Comparison of ENCODE assay signal across 8 cellular contexts in genomic region chr1:150267896-150268295, GRCh38. TPM values are rescaled to one million over a fixed set of nuclear protein-coding genes. Genes with fewer than 3 reads are reported as not detected.
DNase-seq lines count a peak whose midpoint lies in the region; ATAC-seq, FAIRE-seq and TF ChIP-seq lines count a peak whose summit lies in the region.

No MANE protein-coding gene starts in this region.

- POLR2A ChIA-PET in PC-3 (lab: Charles Lee; ENCODE audit: unreplicated experiment), result no interaction called here
- POLR2A ChIA-PET in endothelial cell of umbilical vein (lab: Charles Lee), result interaction anchor here (0.5 kb wide), 1 partner anchor 24 kb away, joined by 3 read pairs; no protein-coding TSS in a partner anchor

- H3K36me3 ChIP-seq in PC-3 (ENCODE audit: low read depth, low read length) (peaks cover 24% of the 10 kb centered on the region; the same call in 1 of the 2 replicates), endothelial cell of umbilical vein (ENCODE audit: control insufficient read depth in 2 of 2, extremely low read depth in 1 of 2, insufficient read depth in 2 of 2, low read length in 2 of 2) (peaks cover 3 to 19% of the 10 kb centered on the region in 2 experiments), neuronal stem cell (replicated peaks in 1 of 2; ENCODE audit: control insufficient read depth in 2 of 2, insufficient read depth in 2 of 2, low read length in 2 of 2) (peaks cover 30 to 48% of the 10 kb centered on the region in 2 donors)

- H2BK120ac ChIP-seq in neuronal stem cell (ENCODE audit: low read depth, low read length), result no peak overlapping the region

- peak overlapping the region; percentile 97 for H3K4me3 ChIP-seq in PC-3 (ENCODE audit: low read length)
- H3K4me3 ChIP-seq in endothelial cell of umbilical vein (replicated peaks in 1 of 3; ENCODE audit: insufficient read depth in 1 of 3, low read depth in 1 of 3, low read length in 3 of 3), result peak overlapping the region; percentile 51 to 84 (median 77)
- peak overlapping the region; percentile 85 to 95 for H3K4me3 ChIP-seq in neuronal stem cell (ENCODE audit: low read length in 2 of 2)

- WGBS in neuronal stem cell (ENCODE audit: extremely low coverage in 2 of 2, insufficient read length in 2 of 2, insufficient replicate concordance in 1 of 2), 2 donors, result no CpG with 5 or more reads among the region's 6 CpGs

- CTCF ChIA-PET in PC-3 (lab: Charles Lee), result no interaction called here
- CTCF ChIA-PET in endothelial cell of umbilical vein (lab: Charles Lee), result interaction anchor here (3.7 to 16.3 kb wide), 2 partner anchors 11 to 14 kb away, joined by 23 to 466 read pairs; partner anchors contain the start of genes CA14 and CIART

- no peak overlapping the region for H4K91ac ChIP-seq in neuronal stem cell (ENCODE audit: low read depth, low read length, poor library complexity)

- no peak for DNase-seq in CD14-positive monocyte (ENCODE audit: low spot score)
- DNase-seq in PC-3, result no peak
- DNase-seq in endothelial cell of umbilical vein (ENCODE audit: low read depth, low spot score), result no peak
- no peak for DNase-seq in neuronal stem cell (ENCODE audit: low spot score)
- no peak for DNase-seq in DMS114 treated with DMSO at 0.1 percent for 48 hours (lab: John Stamatoyannopoulos, UW; ENCODE audit: unreplicated experiment)
- DNase-seq in HUDEP-2 (lab: John Stamatoyannopoulos, UW; ENCODE audit: unreplicated experiment in 76 of 76), result no peak
- no peak for DNase-seq in superior temporal gyrus (ENCODE audit: extremely low spot score)
- DNase-seq in head of caudate nucleus, result no peak

- peaks cover 35 to 38% of the 10 kb centered on the region in 2 donors for H3K36me3 Mint-ChIP-seq in CD14-positive monocyte

- ATAC-seq in PC-3, result no peak

- peak overlapping the region; percentile 18 for H2AK5ac ChIP-seq in neuronal stem cell (ENCODE audit: low read depth, low read length)

- peak overlapping the region; percentile 99 for H3K9ac ChIP-seq in PC-3 (ENCODE audit: low read length)
- H3K9ac ChIP-seq in endothelial cell of umbilical vein (replicated peaks; ENCODE audit: extremely low read depth, insufficient read depth, low read length), result peak overlapping the region; percentile 80
- peak overlapping the region; percentile 95 for H3K9ac ChIP-seq in neuronal stem cell (ENCODE audit: low read depth, low read length, poor library complexity)

- H4K8ac ChIP-seq in neuronal stem cell (ENCODE audit: low read depth, low read length), result no peak overlapping the region

- H3K4me1 ChIP-seq in PC-3 (ENCODE audit: insufficient read depth, low read length) (peaks cover 23% of the 10 kb centered on the region), endothelial cell of umbilical vein (ENCODE audit: control insufficient read depth, extremely low read depth, insufficient read depth, low read length) (peaks cover 30% of the 10 kb centered on the region), neuronal stem cell (ENCODE audit: control insufficient read depth in 2 of 2, insufficient read depth in 1 of 2, low read depth in 1 of 2, low read length in 2 of 2) (peaks cover 11 to 12% of the 10 kb centered on the region in 2 donors)

- H3K14ac ChIP-seq in neuronal stem cell (ENCODE audit: low read length), result no peak overlapping the region

- dilution Hi-C loops in endothelial cell of umbilical vein (cut with MboI; ENCODE audit: extremely low pct_ligation_motif_present, low sequenced_read_pairs), result no loop called here

- peak overlapping the region; percentile 98 to 99 for H3K4me3 Mint-ChIP-seq in CD14-positive monocyte

- intact Hi-C loops in CD14-positive monocyte (cut with micrococcal nuclease), result loop anchor here in 1 of 2 donors (2.0 to 10.0 kb wide), 2 partner anchors 55 to 287 kb away; no protein-coding TSS in a partner anchor
- intact Hi-C loops in PC-3 (cut with micrococcal nuclease), result no loop called here
- intact Hi-C loops in endothelial cell of umbilical vein (cut with micrococcal nuclease), result no loop called here
- intact Hi-C loops in head of caudate nucleus (cut with DNase I), result no loop called here

- H3K4me1 Mint-ChIP-seq in CD14-positive monocyte, result peaks cover 46% of the 10 kb centered on the region

- H3K9me2 ChIP-seq in PC-3 (replicated peaks; ENCODE audit: low read length), result no peaks in the 10 kb centered on the region

- TF ChIP-seq CTCF in CD14-positive monocyte (IDR thresholded peaks at IDR 0.05) (no peak), PC-3 (conservative IDR thresholded peaks at IDR 0.05; ENCODE audit: low read depth, low read length) (no peak), endothelial cell of umbilical vein (IDR thresholded peaks at IDR 0.05; ENCODE audit: extremely low read depth in 1 of 2, insufficient read depth in 1 of 2, low read depth in 1 of 2, low read length in 2 of 2) (no peak)

- no peak overlapping the region for H3K4ac ChIP-seq in neuronal stem cell (ENCODE audit: low read length)

- H3K27ac Mint-ChIP-seq in CD14-positive monocyte, result peak overlapping the region; percentile 97 to 99 (median 98)

- H2BK5ac ChIP-seq in neuronal stem cell (ENCODE audit: low read length), result no peak overlapping the region

- peaks cover 10% of the 10 kb centered on the region for H3K79me1 ChIP-seq in neuronal stem cell (ENCODE audit: low read depth, low read length)

- H2BK12ac ChIP-seq in neuronal stem cell (ENCODE audit: low read length), result no peak overlapping the region

- H3K9me3 ChIP-seq in PC-3 (ENCODE audit: low read length), result no peaks in the 10 kb centered on the region
- H3K9me3 ChIP-seq in endothelial cell of umbilical vein (replicated peaks; ENCODE audit: control insufficient read depth, insufficient read depth, low read length), result no peaks in the 10 kb centered on the region
- H3K9me3 ChIP-seq in neuronal stem cell (replicated peaks in 1 of 2; ENCODE audit: control insufficient read depth in 2 of 2, insufficient read depth in 1 of 2, low read depth in 1 of 2, low read length in 2 of 2), result no peaks in the 10 kb centered on the region

- H3K9me3 Mint-ChIP-seq in CD14-positive monocyte, result peaks cover 0 to 1% (median 0%) of the 10 kb centered on the region in 7 donors

- H3K79me2 ChIP-seq in PC-3 (ENCODE audit: low read length) (peaks cover 36% of the 10 kb centered on the region), endothelial cell of umbilical vein (ENCODE audit: control insufficient read depth, insufficient read depth, low read length) (peaks cover 19% of the 10 kb centered on the region)

- H3K18ac ChIP-seq in neuronal stem cell (ENCODE audit: low read length), result no peak overlapping the region

- peak overlapping the region; percentile 96 for H2AFZ ChIP-seq in PC-3 (ENCODE audit: low read length)
- no peak overlapping the region for H2AFZ ChIP-seq in endothelial cell of umbilical vein (ENCODE audit: low read depth, low read length)
- no peak overlapping the region for H2AFZ ChIP-seq in neuronal stem cell (ENCODE audit: low read length)

- H3K27me3 Mint-ChIP-seq in CD14-positive monocyte (ENCODE audit: low read depth in 3 of 3), result peaks cover 0 to 6% (median 2%) of the 10 kb centered on the region in 3 donors

- BruUV-seq in PC-3 (replicated peaks; lab: Mats Ljungman, UMichigan), result TSS peak; percentile 41
- BruUV-seq in endothelial cell of umbilical vein (replicated peaks; lab: Mats Ljungman, UMichigan), result no TSS peak

- H3K4me2 ChIP-seq in PC-3 (ENCODE audit: low read length) (peak overlapping the region; percentile 91), endothelial cell of umbilical vein (ENCODE audit: insufficient read depth, low read length) (peak overlapping the region; percentile 84), neuronal stem cell (ENCODE audit: insufficient read depth, low read length, poor library complexity, severe bottlenecking) (peak overlapping the region; percentile 92)

- H3K27ac ChIP-seq in PC-3 (ENCODE audit: low read length) (peak overlapping the region; percentile 65; the same call in 1 of the 2 replicates), endothelial cell of umbilical vein (ENCODE audit: insufficient read depth, low read depth, low read length) (peak overlapping the region; percentile 89), neuronal stem cell (replicated peaks; ENCODE audit: low read length) (no peak overlapping the region)

- peaks cover 6% of the 10 kb centered on the region for H3F3A ChIP-seq in PC-3 (ENCODE audit: low read length, unreplicated experiment)

- H3K27me3 ChIP-seq in PC-3 (ENCODE audit: low read length), result no peaks in the 10 kb centered on the region
- no peaks in the 10 kb centered on the region for H3K27me3 ChIP-seq in endothelial cell of umbilical vein (ENCODE audit: control insufficient read depth in 2 of 2, insufficient read depth in 2 of 2, low read length in 2 of 2)
- no peaks in the 10 kb centered on the region for H3K27me3 ChIP-seq in neuronal stem cell (ENCODE audit: control insufficient read depth in 3 of 3, insufficient read depth in 3 of 3, low read depth in 1 of 3, low read length in 3 of 3)

- peak; percentile 24 for FAIRE-seq in endothelial cell of umbilical vein (lab: Jason Lieb, UNC)

- H4K20me1 ChIP-seq in PC-3 (ENCODE audit: low read length), result no peaks in the 10 kb centered on the region
- no peaks in the 10 kb centered on the region for H4K20me1 ChIP-seq in endothelial cell of umbilical vein (replicated peaks; ENCODE audit: control insufficient read depth, extremely low read depth, insufficient read depth, low read length)

- H2BK15ac ChIP-seq in neuronal stem cell (ENCODE audit: low read length), result no peak overlapping the region

- H3K23ac ChIP-seq in neuronal stem cell (ENCODE audit: low read depth, low read length, poor library complexity), result peak overlapping the region; percentile 14

- H3K9me1 ChIP-seq in endothelial cell of umbilical vein (replicated peaks; ENCODE audit: control insufficient read depth, extremely low read depth, insufficient read depth, low read length), result no peaks in the 10 kb centered on the region

- TF ChIP-seq POLR2A in endothelial cell of umbilical vein (IDR thresholded peaks at IDR 0.05; ENCODE audit: low read depth, low read length), result no peak

RNA-seq across cellular contexts. Expression of gene APH1A, which starts 0.9 kb away (rescaled TPM):
- polyA plus RNA-seq in CD14-positive monocyte, result 10 to 100 TPM; 83.7 to 83.9 TPM
- 211 and 222 TPM in 2 replicates for total RNA-seq in PC-3 (2014; rRNA removed)
- 157 and 165 TPM in 2 replicates for total RNA-seq in endothelial cell of umbilical vein
- 325 and 344 TPM in 2 replicates for polyA plus RNA-seq in endothelial cell of umbilical vein
- 185 and 203 TPM in 2 replicates for polyA plus RNA-seq in endothelial cell of umbilical vein (2011; cell fraction: cytosol; rRNA removed)
- polyA plus RNA-seq in endothelial cell of umbilical vein (2011; cell fraction: nucleus; rRNA removed), result 325 and 331 TPM in 2 replicates
- polyA plus RNA-seq in endothelial cell of umbilical vein (2012), result 105 and 122 TPM in 2 replicates
- 287 and 355 TPM in 2 replicates for polyA minus RNA-seq in endothelial cell of umbilical vein
- polyA minus RNA-seq in endothelial cell of umbilical vein (2011; cell fraction: cytosol; rRNA and poly(A)+ RNA removed), result 76.3 TPM
- 80.5 and 107 TPM in 2 replicates for polyA minus RNA-seq in endothelial cell of umbilical vein (2011; cell fraction: nucleus; rRNA and poly(A)+ RNA removed)
- 76.8 TPM for polyA plus RNA-seq in neuronal stem cell (2013, experiment 1 of 2)
- polyA plus RNA-seq in neuronal stem cell (2013, experiment 2 of 2), result 76.7 TPM

RNA-seq across cellular contexts. Expression of gene C1orf54, which starts 4.7 kb away (rescaled TPM):
- polyA plus RNA-seq in CD14-positive monocyte, result 10 to 100 TPM in 1 of 2 donors, 1 to 10 TPM in 1; 9.2 to 14.5 TPM
- 0.98 TPM in 1 of 2 replicates, not detected in the other for total RNA-seq in PC-3 (2014; rRNA removed)
- total RNA-seq in endothelial cell of umbilical vein, result 30.4 and 35.5 TPM in 2 replicates
- polyA plus RNA-seq in endothelial cell of umbilical vein, result 52.6 and 66.9 TPM in 2 replicates
- polyA plus RNA-seq in endothelial cell of umbilical vein (2011; cell fraction: cytosol; rRNA removed), result 61.4 and 81.5 TPM in 2 replicates
- 19.5 and 27.2 TPM in 2 replicates for polyA plus RNA-seq in endothelial cell of umbilical vein (2011; cell fraction: nucleus; rRNA removed)
- polyA plus RNA-seq in endothelial cell of umbilical vein (2012), result 31.0 and 41.3 TPM in 2 replicates
- polyA minus RNA-seq in endothelial cell of umbilical vein, result 10.8 and 12.9 TPM in 2 replicates
- not detected for polyA minus RNA-seq in endothelial cell of umbilical vein (2011; cell fraction: cytosol; rRNA and poly(A)+ RNA removed)
- 4.7 and 7.4 TPM in 2 replicates for polyA minus RNA-seq in endothelial cell of umbilical vein (2011; cell fraction: nucleus; rRNA and poly(A)+ RNA removed)
- polyA plus RNA-seq in neuronal stem cell (2013, experiment 1 of 2), result 32.4 TPM
- polyA plus RNA-seq in neuronal stem cell (2013, experiment 2 of 2), result 31.9 TPM

RNA-seq across cellular contexts. Expression of gene CA14, which starts 10.3 kb away (rescaled TPM):
- polyA plus RNA-seq in CD14-positive monocyte (not detected), endothelial cell of umbilical vein (not detected in 2 replicates)
- total RNA-seq in PC-3 (2014; rRNA removed) (not detected in 2 replicates), endothelial cell of umbilical vein (not detected in 2 replicates)
- polyA plus RNA-seq in endothelial cell of umbilical vein (2011; cell fraction: cytosol; rRNA removed), result not detected in 2 replicates
- polyA plus RNA-seq in endothelial cell of umbilical vein (2011; cell fraction: nucleus; rRNA removed), result not detected in 2 replicates
- 0.24 and 0.37 TPM in 2 replicates for polyA plus RNA-seq in endothelial cell of umbilical vein (2012)
- not detected in 2 replicates for polyA minus RNA-seq in endothelial cell of umbilical vein
- not detected for polyA minus RNA-seq in endothelial cell of umbilical vein (2011; cell fraction: cytosol; rRNA and poly(A)+ RNA removed)
- polyA minus RNA-seq in endothelial cell of umbilical vein (2011; cell fraction: nucleus; rRNA and poly(A)+ RNA removed), result not detected in 2 replicates
- 46.7 TPM for polyA plus RNA-seq in neuronal stem cell (2013, experiment 1 of 2)
- polyA plus RNA-seq in neuronal stem cell (2013, experiment 2 of 2), result 45.5 TPM

RNA-seq across cellular contexts. Expression of gene CIART, which starts 14.5 kb away (rescaled TPM):
- not detected for polyA plus RNA-seq in CD14-positive monocyte
- total RNA-seq in PC-3 (2014; rRNA removed), result 19.0 and 27.0 TPM in 2 replicates
- total RNA-seq in endothelial cell of umbilical vein, result 1.0 and 2.4 TPM in 2 replicates
- 4.2 and 4.3 TPM in 2 replicates for polyA plus RNA-seq in endothelial cell of umbilical vein
- 2.4 TPM in 2 replicates for polyA plus RNA-seq in endothelial cell of umbilical vein (2011; cell fraction: cytosol; rRNA removed)
- 5.9 and 7.5 TPM in 2 replicates for polyA plus RNA-seq in endothelial cell of umbilical vein (2011; cell fraction: nucleus; rRNA removed)
- polyA plus RNA-seq in endothelial cell of umbilical vein (2012), result 1.3 and 1.5 TPM in 2 replicates
- polyA minus RNA-seq in endothelial cell of umbilical vein, result 3.7 and 4.0 TPM in 2 replicates
- polyA minus RNA-seq in endothelial cell of umbilical vein (2011; cell fraction: cytosol; rRNA and poly(A)+ RNA removed), result not detected
- 1.7 and 2.3 TPM in 2 replicates for polyA minus RNA-seq in endothelial cell of umbilical vein (2011; cell fraction: nucleus; rRNA and poly(A)+ RNA removed)
- 9.0 TPM for polyA plus RNA-seq in neuronal stem cell (2013, experiment 1 of 2)
- 10.1 TPM for polyA plus RNA-seq in neuronal stem cell (2013, experiment 2 of 2)

RNA-seq across cellular contexts. Expression of gene MRPS21, which starts 25.8 kb away (rescaled TPM):
- 10 to 100 TPM; 49.6 to 53.0 TPM for polyA plus RNA-seq in CD14-positive monocyte
- 109 and 124 TPM in 2 replicates for total RNA-seq in PC-3 (2014; rRNA removed)
- total RNA-seq in endothelial cell of umbilical vein, result 73.0 and 76.7 TPM in 2 replicates
- polyA plus RNA-seq in endothelial cell of umbilical vein, result 54.8 and 63.1 TPM in 2 replicates
- 74.2 and 87.7 TPM in 2 replicates for polyA plus RNA-seq in endothelial cell of umbilical vein (2011; cell fraction: cytosol; rRNA removed)
- polyA plus RNA-seq in endothelial cell of umbilical vein (2011; cell fraction: nucleus; rRNA removed), result 82.9 and 101 TPM in 2 replicates
- 53.4 and 69.6 TPM in 2 replicates for polyA plus RNA-seq in endothelial cell of umbilical vein (2012)
- 26.7 and 30.4 TPM in 2 replicates for polyA minus RNA-seq in endothelial cell of umbilical vein
- polyA minus RNA-seq in endothelial cell of umbilical vein (2011; cell fraction: cytosol; rRNA and poly(A)+ RNA removed), result 25.8 TPM
- 19.3 and 20.1 TPM in 2 replicates for polyA minus RNA-seq in endothelial cell of umbilical vein (2011; cell fraction: nucleus; rRNA and poly(A)+ RNA removed)
- 124 TPM for polyA plus RNA-seq in neuronal stem cell (2013, experiment 1 of 2)
- polyA plus RNA-seq in neuronal stem cell (2013, experiment 2 of 2), result 120 TPM

Comparison
In these comparisons a context has a peak if more than half of its experiments do, and no peak if none do; other contexts are left out.
1. RNA of gene C1orf54, which starts 4.7 kb away (total RNA-seq): 30.4 to 35.5 TPM in endothelial cell of umbilical vein; 0.98 TPM in PC-3; every median in the first group is over 10 times any median in the second.
2. Peak in every context shown above with its lines, with median percentiles within 50 percentile points of each other: H3K4me2 ChIP-seq, H3K4me3 ChIP-seq and H3K9ac ChIP-seq.